1 cellular context compared by ENCODE assay signal in the genomic region with DNA sequence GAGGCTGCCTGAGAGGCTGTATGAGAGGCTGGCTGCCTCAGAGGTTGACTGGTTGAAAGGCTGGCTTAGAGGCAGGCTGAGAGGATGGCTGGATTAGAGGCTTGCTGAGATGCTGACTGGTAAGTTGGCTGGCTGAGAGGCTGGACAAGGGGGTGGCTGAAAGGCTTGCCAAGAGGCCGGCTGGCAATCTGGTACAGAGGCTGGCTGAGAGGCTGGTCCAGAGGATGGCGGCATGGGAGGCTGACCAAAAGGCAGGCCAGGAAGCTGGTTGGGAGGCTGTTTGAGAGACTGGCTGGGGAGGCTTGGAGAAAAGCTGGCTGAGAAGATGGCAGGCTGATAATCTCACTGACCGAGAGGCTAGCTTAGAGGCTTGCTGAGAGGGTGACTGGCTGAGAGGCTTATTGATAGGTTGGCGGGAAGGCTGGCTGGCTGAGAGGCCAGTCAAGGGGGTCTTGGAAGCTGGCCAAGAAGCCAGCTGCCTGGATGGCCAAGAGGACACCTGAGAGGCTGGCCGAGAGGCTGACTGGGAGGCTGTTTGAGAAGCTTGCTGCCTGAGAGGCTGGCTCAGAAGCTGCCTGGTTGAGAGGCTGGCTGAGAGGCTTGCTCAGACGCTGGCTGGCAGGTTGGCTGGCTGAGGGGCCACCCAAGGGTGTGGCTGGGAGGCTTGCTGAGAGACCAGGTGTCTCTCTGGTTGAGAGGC.
TF ChIP-seq lines count a peak whose summit lies in the region.

No MANE protein-coding gene starts in this region.

TF ChIP-seq in HepG2, 621 proteins besides CTCF, POLR2A, EP300 and RAD21 (continued from another document and continues in another):
- TF ChIP-seq, protein P1, sequence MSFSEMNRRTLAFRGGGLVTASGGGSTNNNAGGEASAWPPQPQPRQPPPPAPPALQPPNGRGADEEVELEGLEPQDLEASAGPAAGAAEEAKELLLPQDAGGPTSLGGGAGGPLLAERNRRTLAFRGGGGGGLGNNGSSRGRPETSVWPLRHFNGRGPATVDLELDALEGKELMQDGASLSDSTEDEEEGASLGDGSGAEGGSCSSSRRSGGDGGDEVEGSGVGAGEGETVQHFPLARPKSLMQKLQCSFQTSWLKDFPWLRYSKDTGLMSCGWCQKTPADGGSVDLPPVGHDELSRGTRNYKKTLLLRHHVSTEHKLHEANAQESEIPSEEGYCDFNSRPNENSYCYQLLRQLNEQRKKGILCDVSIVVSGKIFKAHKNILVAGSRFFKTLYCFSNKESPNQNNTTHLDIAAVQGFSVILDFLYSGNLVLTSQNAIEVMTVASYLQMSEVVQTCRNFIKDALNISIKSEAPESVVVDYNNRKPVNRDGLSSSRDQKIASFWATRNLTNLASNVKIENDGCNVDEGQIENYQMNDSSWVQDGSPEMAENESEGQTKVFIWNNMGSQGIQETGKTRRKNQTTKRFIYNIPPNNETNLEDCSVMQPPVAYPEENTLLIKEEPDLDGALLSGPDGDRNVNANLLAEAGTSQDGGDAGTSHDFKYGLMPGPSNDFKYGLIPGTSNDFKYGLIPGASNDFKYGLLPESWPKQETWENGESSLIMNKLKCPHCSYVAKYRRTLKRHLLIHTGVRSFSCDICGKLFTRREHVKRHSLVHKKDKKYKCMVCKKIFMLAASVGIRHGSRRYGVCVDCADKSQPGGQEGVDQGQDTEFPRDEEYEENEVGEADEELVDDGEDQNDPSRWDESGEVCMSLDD (CRISPR knock-in tag; IDR thresholded peaks at IDR 0.05; ENCODE audit: borderline replicate concordance) = no peak
- TF ChIP-seq ETV6 (CRISPR knock-in tag; conservative IDR thresholded peaks at IDR 0.05) = no peak
- TF ChIP-seq, protein P2, sequence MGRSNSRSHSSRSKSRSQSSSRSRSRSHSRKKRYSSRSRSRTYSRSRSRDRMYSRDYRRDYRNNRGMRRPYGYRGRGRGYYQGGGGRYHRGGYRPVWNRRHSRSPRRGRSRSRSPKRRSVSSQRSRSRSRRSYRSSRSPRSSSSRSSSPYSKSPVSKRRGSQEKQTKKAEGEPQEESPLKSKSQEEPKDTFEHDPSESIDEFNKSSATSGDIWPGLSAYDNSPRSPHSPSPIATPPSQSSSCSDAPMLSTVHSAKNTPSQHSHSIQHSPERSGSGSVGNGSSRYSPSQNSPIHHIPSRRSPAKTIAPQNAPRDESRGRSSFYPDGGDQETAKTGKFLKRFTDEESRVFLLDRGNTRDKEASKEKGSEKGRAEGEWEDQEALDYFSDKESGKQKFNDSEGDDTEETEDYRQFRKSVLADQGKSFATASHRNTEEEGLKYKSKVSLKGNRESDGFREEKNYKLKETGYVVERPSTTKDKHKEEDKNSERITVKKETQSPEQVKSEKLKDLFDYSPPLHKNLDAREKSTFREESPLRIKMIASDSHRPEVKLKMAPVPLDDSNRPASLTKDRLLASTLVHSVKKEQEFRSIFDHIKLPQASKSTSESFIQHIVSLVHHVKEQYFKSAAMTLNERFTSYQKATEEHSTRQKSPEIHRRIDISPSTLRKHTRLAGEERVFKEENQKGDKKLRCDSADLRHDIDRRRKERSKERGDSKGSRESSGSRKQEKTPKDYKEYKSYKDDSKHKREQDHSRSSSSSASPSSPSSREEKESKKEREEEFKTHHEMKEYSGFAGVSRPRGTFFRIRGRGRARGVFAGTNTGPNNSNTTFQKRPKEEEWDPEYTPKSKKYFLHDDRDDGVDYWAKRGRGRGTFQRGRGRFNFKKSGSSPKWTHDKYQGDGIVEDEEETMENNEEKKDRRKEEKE (IDR thresholded peaks at IDR 0.05) = no peak
- TF ChIP-seq, protein P3, sequence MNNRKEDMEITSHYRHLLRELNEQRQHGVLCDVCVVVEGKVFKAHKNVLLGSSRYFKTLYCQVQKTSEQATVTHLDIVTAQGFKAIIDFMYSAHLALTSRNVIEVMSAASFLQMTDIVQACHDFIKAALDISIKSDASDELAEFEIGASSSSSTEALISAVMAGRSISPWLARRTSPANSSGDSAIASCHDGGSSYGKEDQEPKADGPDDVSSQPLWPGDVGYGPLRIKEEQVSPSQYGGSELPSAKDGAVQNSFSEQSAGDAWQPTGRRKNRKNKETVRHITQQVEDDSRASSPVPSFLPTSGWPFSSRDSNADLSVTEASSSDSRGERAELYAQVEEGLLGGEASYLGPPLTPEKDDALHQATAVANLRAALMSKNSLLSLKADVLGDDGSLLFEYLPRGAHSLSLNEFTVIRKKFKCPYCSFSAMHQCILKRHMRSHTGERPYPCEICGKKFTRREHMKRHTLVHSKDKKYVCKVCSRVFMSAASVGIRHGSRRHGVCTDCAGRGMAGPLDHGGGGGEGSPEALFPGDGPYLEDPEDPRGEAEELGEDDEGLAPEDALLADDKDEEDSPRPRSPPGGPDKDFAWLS (CRISPR knock-in tag; IDR thresholded peaks at IDR 0.05; ENCODE audit: borderline replicate concordance) = no peak
- peak; percentile 73; the same call in 1 of the 2 replicates for TF ChIP-seq HOXA5 (CRISPR knock-in tag; IDR thresholded peaks at IDR 0.05)
- TF ChIP-seq PAWR (CRISPR knock-in tag; IDR thresholded peaks at IDR 0.05; ENCODE audit: borderline replicate concordance) = no peak
- no peak for TF ChIP-seq JUND (CRISPR knock-in tag; IDR thresholded peaks at IDR 0.05)
- no peak for TF ChIP-seq ZNF235 (CRISPR knock-in tag; IDR thresholded peaks at IDR 0.05; ENCODE audit: borderline replicate concordance)
- TF ChIP-seq MYC (CRISPR knock-in tag; IDR thresholded peaks at IDR 0.05; ENCODE audit: borderline replicate concordance) = no peak; the same call in 1 of the 2 replicates
- TF ChIP-seq ZNF33B (CRISPR knock-in tag; IDR thresholded peaks at IDR 0.05) = no peak
- no peak for TF ChIP-seq ARNTL (CRISPR knock-in tag; IDR thresholded peaks at IDR 0.05)
- TF ChIP-seq, protein P4, sequence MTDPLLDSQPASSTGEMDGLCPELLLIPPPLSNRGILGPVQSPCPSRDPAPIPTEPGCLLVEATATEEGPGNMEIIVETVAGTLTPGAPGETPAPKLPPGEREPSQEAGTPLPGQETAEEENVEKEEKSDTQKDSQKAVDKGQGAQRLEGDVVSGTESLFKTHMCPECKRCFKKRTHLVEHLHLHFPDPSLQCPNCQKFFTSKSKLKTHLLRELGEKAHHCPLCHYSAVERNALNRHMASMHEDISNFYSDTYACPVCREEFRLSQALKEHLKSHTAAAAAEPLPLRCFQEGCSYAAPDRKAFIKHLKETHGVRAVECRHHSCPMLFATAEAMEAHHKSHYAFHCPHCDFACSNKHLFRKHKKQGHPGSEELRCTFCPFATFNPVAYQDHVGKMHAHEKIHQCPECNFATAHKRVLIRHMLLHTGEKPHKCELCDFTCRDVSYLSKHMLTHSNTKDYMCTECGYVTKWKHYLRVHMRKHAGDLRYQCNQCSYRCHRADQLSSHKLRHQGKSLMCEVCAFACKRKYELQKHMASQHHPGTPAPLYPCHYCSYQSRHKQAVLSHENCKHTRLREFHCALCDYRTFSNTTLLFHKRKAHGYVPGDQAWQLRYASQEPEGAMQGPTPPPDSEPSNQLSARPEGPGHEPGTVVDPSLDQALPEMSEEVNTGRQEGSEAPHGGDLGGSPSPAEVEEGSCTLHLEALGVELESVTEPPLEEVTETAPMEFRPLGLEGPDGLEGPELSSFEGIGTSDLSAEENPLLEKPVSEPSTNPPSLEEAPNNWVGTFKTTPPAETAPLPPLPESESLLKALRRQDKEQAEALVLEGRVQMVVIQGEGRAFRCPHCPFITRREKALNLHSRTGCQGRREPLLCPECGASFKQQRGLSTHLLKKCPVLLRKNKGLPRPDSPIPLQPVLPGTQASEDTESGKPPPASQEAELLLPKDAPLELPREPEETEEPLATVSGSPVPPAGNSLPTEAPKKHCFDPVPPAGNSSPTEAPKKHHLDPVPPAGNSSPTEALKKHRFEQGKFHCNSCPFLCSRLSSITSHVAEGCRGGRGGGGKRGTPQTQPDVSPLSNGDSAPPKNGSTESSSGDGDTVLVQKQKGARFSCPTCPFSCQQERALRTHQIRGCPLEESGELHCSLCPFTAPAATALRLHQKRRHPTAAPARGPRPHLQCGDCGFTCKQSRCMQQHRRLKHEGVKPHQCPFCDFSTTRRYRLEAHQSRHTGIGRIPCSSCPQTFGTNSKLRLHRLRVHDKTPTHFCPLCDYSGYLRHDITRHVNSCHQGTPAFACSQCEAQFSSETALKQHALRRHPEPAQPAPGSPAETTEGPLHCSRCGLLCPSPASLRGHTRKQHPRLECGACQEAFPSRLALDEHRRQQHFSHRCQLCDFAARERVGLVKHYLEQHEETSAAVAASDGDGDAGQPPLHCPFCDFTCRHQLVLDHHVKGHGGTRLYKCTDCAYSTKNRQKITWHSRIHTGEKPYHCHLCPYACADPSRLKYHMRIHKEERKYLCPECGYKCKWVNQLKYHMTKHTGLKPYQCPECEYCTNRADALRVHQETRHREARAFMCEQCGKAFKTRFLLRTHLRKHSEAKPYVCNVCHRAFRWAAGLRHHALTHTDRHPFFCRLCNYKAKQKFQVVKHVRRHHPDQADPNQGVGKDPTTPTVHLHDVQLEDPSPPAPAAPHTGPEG (CRISPR knock-in tag; IDR thresholded peaks at IDR 0.05) = 0 out of 2 replicates have a peak, but pooled peaks have one; percentile 40
- TF ChIP-seq THYN1 (CRISPR knock-in tag; IDR thresholded peaks at IDR 0.05; ENCODE audit: borderline replicate concordance, low read depth) = no peak
- no peak for TF ChIP-seq GFI1 (CRISPR knock-in tag; IDR thresholded peaks at IDR 0.05; ENCODE audit: borderline replicate concordance)
- no peak for TF ChIP-seq AGO2 (optimal IDR thresholded peaks at IDR 0.05; ENCODE audit: low read depth, low read length)
- no peak for TF ChIP-seq ZKSCAN5 (CRISPR knock-in tag; IDR thresholded peaks at IDR 0.05)
- TF ChIP-seq, protein P5, sequence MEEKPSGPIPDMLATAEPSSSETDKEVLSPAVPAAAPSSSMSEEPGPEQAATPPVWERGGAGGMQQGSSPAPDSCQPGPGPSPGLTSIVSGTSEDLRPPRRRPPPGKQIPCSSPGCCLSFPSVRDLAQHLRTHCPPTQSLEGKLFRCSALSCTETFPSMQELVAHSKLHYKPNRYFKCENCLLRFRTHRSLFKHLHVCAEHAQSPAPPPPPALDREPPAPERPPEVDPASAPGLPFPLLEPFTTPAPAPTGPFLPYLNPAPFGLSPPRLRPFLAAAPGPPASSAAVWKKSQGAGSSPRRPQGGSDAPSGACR (CRISPR knock-in tag; IDR thresholded peaks at IDR 0.05) = 0 out of 2 replicates have a peak, but pooled peaks have one; percentile 26
- no peak for TF ChIP-seq SMARCE1 (IDR thresholded peaks at IDR 0.05; ENCODE audit: borderline replicate concordance)
- TF ChIP-seq ZNF354B (CRISPR knock-in tag; IDR thresholded peaks at IDR 0.05) = no peak
- no peak for TF ChIP-seq RBM22 (optimal IDR thresholded peaks at IDR 0.05; ENCODE audit: low read length)
- TF ChIP-seq MIER2 (CRISPR knock-in tag; IDR thresholded peaks at IDR 0.05) = no peak
- TF ChIP-seq POGZ (CRISPR knock-in tag; IDR thresholded peaks at IDR 0.05) = peak; percentile 61; the same call in 1 of the 2 replicates
- TF ChIP-seq, protein P6, sequence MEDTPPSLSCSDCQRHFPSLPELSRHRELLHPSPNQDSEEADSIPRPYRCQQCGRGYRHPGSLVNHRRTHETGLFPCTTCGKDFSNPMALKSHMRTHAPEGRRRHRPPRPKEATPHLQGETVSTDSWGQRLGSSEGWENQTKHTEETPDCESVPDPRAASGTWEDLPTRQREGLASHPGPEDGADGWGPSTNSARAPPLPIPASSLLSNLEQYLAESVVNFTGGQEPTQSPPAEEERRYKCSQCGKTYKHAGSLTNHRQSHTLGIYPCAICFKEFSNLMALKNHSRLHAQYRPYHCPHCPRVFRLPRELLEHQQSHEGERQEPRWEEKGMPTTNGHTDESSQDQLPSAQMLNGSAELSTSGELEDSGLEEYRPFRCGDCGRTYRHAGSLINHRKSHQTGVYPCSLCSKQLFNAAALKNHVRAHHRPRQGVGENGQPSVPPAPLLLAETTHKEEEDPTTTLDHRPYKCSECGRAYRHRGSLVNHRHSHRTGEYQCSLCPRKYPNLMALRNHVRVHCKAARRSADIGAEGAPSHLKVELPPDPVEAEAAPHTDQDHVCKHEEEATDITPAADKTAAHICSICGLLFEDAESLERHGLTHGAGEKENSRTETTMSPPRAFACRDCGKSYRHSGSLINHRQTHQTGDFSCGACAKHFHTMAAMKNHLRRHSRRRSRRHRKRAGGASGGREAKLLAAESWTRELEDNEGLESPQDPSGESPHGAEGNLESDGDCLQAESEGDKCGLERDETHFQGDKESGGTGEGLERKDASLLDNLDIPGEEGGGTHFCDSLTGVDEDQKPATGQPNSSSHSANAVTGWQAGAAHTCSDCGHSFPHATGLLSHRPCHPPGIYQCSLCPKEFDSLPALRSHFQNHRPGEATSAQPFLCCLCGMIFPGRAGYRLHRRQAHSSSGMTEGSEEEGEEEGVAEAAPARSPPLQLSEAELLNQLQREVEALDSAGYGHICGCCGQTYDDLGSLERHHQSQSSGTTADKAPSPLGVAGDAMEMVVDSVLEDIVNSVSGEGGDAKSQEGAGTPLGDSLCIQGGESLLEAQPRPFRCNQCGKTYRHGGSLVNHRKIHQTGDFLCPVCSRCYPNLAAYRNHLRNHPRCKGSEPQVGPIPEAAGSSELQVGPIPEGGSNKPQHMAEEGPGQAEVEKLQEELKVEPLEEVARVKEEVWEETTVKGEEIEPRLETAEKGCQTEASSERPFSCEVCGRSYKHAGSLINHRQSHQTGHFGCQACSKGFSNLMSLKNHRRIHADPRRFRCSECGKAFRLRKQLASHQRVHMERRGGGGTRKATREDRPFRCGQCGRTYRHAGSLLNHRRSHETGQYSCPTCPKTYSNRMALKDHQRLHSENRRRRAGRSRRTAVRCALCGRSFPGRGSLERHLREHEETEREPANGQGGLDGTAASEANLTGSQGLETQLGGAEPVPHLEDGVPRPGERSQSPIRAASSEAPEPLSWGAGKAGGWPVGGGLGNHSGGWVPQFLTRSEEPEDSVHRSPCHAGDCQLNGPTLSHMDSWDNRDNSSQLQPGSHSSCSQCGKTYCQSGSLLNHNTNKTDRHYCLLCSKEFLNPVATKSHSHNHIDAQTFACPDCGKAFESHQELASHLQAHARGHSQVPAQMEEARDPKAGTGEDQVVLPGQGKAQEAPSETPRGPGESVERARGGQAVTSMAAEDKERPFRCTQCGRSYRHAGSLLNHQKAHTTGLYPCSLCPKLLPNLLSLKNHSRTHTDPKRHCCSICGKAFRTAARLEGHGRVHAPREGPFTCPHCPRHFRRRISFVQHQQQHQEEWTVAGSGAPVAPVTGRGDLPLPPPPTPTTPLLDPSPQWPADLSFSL (CRISPR knock-in tag; IDR thresholded peaks at IDR 0.05) = no peak
- TF ChIP-seq ZNF234 (CRISPR knock-in tag; conservative IDR thresholded peaks at IDR 0.05) = no peak
